22 cellular contexts compared by ENCODE assay signal in the genomic region with DNA sequence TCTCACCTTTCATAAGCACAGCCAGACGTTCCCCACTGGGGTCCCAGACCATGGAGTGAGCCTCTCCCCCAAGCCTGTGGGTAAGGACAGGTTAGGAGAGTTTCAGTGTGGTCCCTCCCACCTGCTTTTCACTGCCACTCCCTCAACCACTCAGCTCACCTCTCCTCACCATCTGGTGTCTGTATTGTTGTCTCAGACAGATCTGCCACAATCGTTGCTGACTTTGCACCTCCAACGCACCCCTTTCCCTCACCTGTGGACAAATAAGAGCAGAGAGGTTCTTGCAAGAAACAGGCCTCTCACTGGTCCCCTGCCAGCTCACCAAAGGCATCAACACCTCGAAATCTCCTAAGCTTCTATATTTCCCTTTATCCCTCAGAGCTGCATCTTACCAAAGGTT. TPM values are rescaled to one million over a fixed set of nuclear protein-coding genes. Genes with fewer than 3 reads are reported as not detected.
DNase-seq lines count a peak whose midpoint lies in the region; ATAC-seq, FAIRE-seq and TF ChIP-seq lines count a peak whose summit lies in the region.
"Had no signal": no experiment of that assay in that cellular context is flagged by ENCODE, and none has a peak within 500 bp of the region (broad histone marks: within the 10 kb centered on the region; RNA-seq: fewer than 3 reads in every experiment).

No MANE protein-coding gene starts in this region.

- no peak for DNase-seq in HepG2 (ENCODE audit: low spot score)
- no peak for DNase-seq in right lobe of liver
- DNase-seq in RWPE1 (ENCODE audit: low spot score), result no peak
- no peak for DNase-seq in ureter (ENCODE audit: low spot score)
- DNase-seq in AG20443 (ENCODE audit: low spot score), result no peak
- no peak for DNase-seq in activated CD4-positive, alpha-beta T cell treated with anti-CD3 and anti-CD28 coated beads, Interleukin-2, amount 50 U/mL, for 48 hours
- DNase-seq: AML-193; Caco-2; CD4-positive, CD25-positive, alpha-beta regulatory T cell; DMS153; IMR-90; NCI-H1436 treated with DMSO at 0.1 percent for 48 hours; NCI-H2081; NCI-H2227 treated with DMSO at 0.1 percent for 48 hours; NCI-H526; NK-92 treated with Interleukin-12 subunit alpha and Interleukin-12 subunit beta, amount 100 ng/mL, for 24 hours had no signal

- TF ChIP-seq POLR2A in HepG2 (IDR thresholded peaks at IDR 0.05; ENCODE audit: insufficient read depth in 1 of 2, low read depth in 2 of 2, low read length in 2 of 2), result no peak
- no peak for TF ChIP-seq POLR2A in right lobe of liver (IDR thresholded peaks at IDR 0.05)

- H3K4me3 Mint-ChIP-seq in dendritic cell treated with granulocyte-macrophage colony-stimulating factor and Interleukin-4, amounts not matched to agents 40 ng/mL and 50 ng/mL, for 4 days, result no peak overlapping the region
- H3K4me3 Mint-ChIP-seq: CD4-positive, CD25-positive, alpha-beta regulatory T cell had no signal

- TF ChIP-seq EP300 in HepG2 (IDR thresholded peaks at IDR 0.05; ENCODE audit: low read depth in 2 of 2, low read length in 2 of 2), result no peak
- no peak for TF ChIP-seq EP300 in HepG2 (CRISPR knock-in tag; IDR thresholded peaks at IDR 0.05; ENCODE audit: borderline replicate concordance)

- no peak overlapping the region for H3K9ac ChIP-seq in HepG2 (ENCODE audit: insufficient read depth, low read depth, low read length)

- H3K4me1 ChIP-seq in HepG2 (ENCODE audit: insufficient read depth, low read length), result peaks cover 4% of the 10 kb centered on the region
- H3K4me1 ChIP-seq in right lobe of liver, result no peaks in the 10 kb centered on the region
- H3K4me1 ChIP-seq: Caco-2 had no signal

- H3K79me2 ChIP-seq in HepG2 (ENCODE audit: insufficient read depth, low read length), result no peaks in the 10 kb centered on the region

- no peak for TF ChIP-seq RAD21 in HepG2 (CRISPR knock-in tag; IDR thresholded peaks at IDR 0.05)

- no peak overlapping the region for H2AFZ ChIP-seq in HepG2 (ENCODE audit: low read length)

- no peak for FAIRE-seq in HepG2 (lab: Jason Lieb, UNC)
- FAIRE-seq: H54 had no signal

- H3K4me3 ChIP-seq in HepG2 (replicated peaks in 1 of 3; ENCODE audit: insufficient read depth in 1 of 3, low read depth in 2 of 3, low read length in 3 of 3), result no peak overlapping the region
- no peak overlapping the region for H3K4me3 ChIP-seq in right lobe of liver

- H3K9me3 ChIP-seq in HepG2 (ENCODE audit: low read length) (no peaks in the 10 kb centered on the region), right lobe of liver (no peaks in the 10 kb centered on the region)
- H3K9me3 ChIP-seq: Caco-2 had no signal

- H3K9me3 Mint-ChIP-seq in dendritic cell treated with granulocyte-macrophage colony-stimulating factor and Interleukin-4, amounts not matched to agents 40 ng/mL and 50 ng/mL, for 4 days, result no peaks in the 10 kb centered on the region
- H3K9me3 Mint-ChIP-seq: CD4-positive, CD25-positive, alpha-beta regulatory T cell had no signal

- H4K20me1 ChIP-seq in HepG2 (ENCODE audit: insufficient read depth, low read length), result no peaks in the 10 kb centered on the region

- H3K27ac Mint-ChIP-seq in dendritic cell treated with granulocyte-macrophage colony-stimulating factor and Interleukin-4, amounts not matched to agents 40 ng/mL and 50 ng/mL, for 4 days, result peak overlapping the region; percentile 7

- in situ Hi-C loops in HepG2 (cut with HindIII; ENCODE audit: extremely low pct_ligation_motif_present, low pct_unique_long_range_greater_than_20kb), result no loop called here

- H3K27me3 ChIP-seq in HepG2 (ENCODE audit: control insufficient read depth in 1 of 2, insufficient read depth in 2 of 2, low read length in 2 of 2) (no peaks in the 10 kb centered on the region), right lobe of liver (no peaks in the 10 kb centered on the region)

- no peaks in the 10 kb centered on the region for H3K27me3 Mint-ChIP-seq in dendritic cell treated with granulocyte-macrophage colony-stimulating factor and Interleukin-4, amounts not matched to agents 40 ng/mL and 50 ng/mL, for 4 days
- H3K27me3 Mint-ChIP-seq: CD4-positive, CD25-positive, alpha-beta regulatory T cell had no signal

- H3K36me3 ChIP-seq in HepG2 (replicated peaks in 1 of 2; ENCODE audit: control insufficient read depth in 1 of 2, insufficient read depth in 2 of 2, low read length in 2 of 2) (peaks cover 21 to 53% of the 10 kb centered on the region in 2 experiments), right lobe of liver (peaks cover 0 to 53% (median 8%) of the 10 kb centered on the region in 4 donors)

- ATAC-seq in HepG2, result no peak
- ATAC-seq in right lobe of liver, result no peak
- no peak for ATAC-seq in GM21423 (IDR thresholded peaks at IDR 0.05; ENCODE audit: unreplicated experiment)

- WGBS in HepG2 (ENCODE audit: low lambda C conversion rate), result 93% methylated on average over 4 of the region's 4 CpGs
- WGBS in right lobe of liver (ENCODE audit: insufficient coverage, low coverage, low lambda C conversion rate, missing lambda C conversion rate), result 57% methylated on average over 4 of the region's 4 CpGs

- TF ChIP-seq CTCF in HepG2 (CRISPR knock-in tag; IDR thresholded peaks at IDR 0.05), result no peak
- no peak for TF ChIP-seq CTCF in right lobe of liver (IDR thresholded peaks at IDR 0.05)
- no peak for TF ChIP-seq CTCF in RWPE1 (conservative IDR thresholded peaks at IDR 0.05; ENCODE audit: low read depth)

- peaks cover 80% of the 10 kb centered on the region for H3K36me3 Mint-ChIP-seq in dendritic cell treated with granulocyte-macrophage colony-stimulating factor and Interleukin-4, amounts not matched to agents 40 ng/mL and 50 ng/mL, for 4 days (ENCODE audit: low read depth)

- POLR2A ChIA-PET in HepG2 (lab: Yijun Ruan, JAX) (no interaction called here), RWPE1 (lab: Yijun Ruan, JAX; ENCODE audit: low non-redundant PET) (no interaction called here)

- H3K27ac ChIP-seq in HepG2 (ENCODE audit: extremely low read length, insufficient read depth, low read length) (no peak overlapping the region), right lobe of liver (no peak overlapping the region), RWPE1 (peak overlapping the region; percentile 15)

- H3K4me2 ChIP-seq in HepG2 (ENCODE audit: low read depth, low read length), result no peak overlapping the region

- BruUV-seq in HepG2 (replicated peaks; lab: Mats Ljungman, UMichigan), result TSS peak; percentile 44

- intact Hi-C loops in HepG2 (cut with micrococcal nuclease; ENCODE audit: unreplicated experiment) (no loop called here), right lobe of liver (cut with DNase I) (no loop called here)
- intact Hi-C loops in dendritic cell treated with granulocyte-macrophage colony-stimulating factor and Interleukin-4, amounts not matched to agents 40 ng/mL and 50 ng/mL, for 4 days (cut with micrococcal nuclease), result no loop called here

- CTCF ChIA-PET in HepG2 (lab: Yijun Ruan, JAX; ENCODE audit: low intra/inter-chr PET ratio, low total read pairs) (no interaction called here), RWPE1 (lab: Yijun Ruan, JAX) (interaction anchor here (0.6 to 1.0 kb wide), 2 partner anchors 12 to 35 kb away, joined by 3 to 5 read pairs; partner anchors contain the start of gene AAAS)

- peaks cover 2% of the 10 kb centered on the region for H3K4me1 Mint-ChIP-seq in dendritic cell treated with granulocyte-macrophage colony-stimulating factor and Interleukin-4, amounts not matched to agents 40 ng/mL and 50 ng/mL, for 4 days (ENCODE audit: low read depth)

RNA-seq across cellular contexts. Expression of gene MYG1, which starts 8.8 kb away (rescaled TPM):
- total RNA-seq in HepG2 (2016; rRNA removed; fragmentation: Illumina TruSeq; extraction: Trizol) (58.0 and 62.6 TPM in 2 replicates), right lobe of liver (10 to 100 TPM; 17.6 to 27.1 (median 20.8) TPM), ureter (50.0 TPM)
- 35.2 and 36.5 TPM in 2 replicates for total RNA-seq in HepG2 (2016; cell fraction: cytosol; rRNA removed; fragmentation: Illumina TruSeq; extraction: Trizol; ENCODE audit: low read depth)
- total RNA-seq in HepG2 (2016; cell fraction: insoluble cytoplasmic fraction; rRNA removed; fragmentation: Illumina TruSeq; extraction: Trizol), result 58.1 and 59.2 TPM in 2 replicates
- total RNA-seq in HepG2 (2016; cell fraction: membrane; rRNA removed; fragmentation: Illumina TruSeq; extraction: Trizol), result 45.1 and 51.7 TPM in 2 replicates
- 28.7 and 35.7 TPM in 2 replicates for total RNA-seq in HepG2 (2016; cell fraction: nucleus; rRNA removed; fragmentation: Illumina TruSeq; extraction: Trizol)
- polyA plus RNA-seq in HepG2 (2011; rRNA removed), result 38.6 and 40.7 TPM in 2 replicates
- 42.9 and 57.6 TPM in 2 replicates for polyA plus RNA-seq in HepG2 (2011; cell fraction: cytosol; rRNA removed)
- 32.2 and 36.0 TPM in 2 replicates for polyA plus RNA-seq in HepG2 (2011; cell fraction: nucleus; rRNA removed)
- 21.3 and 34.6 TPM in 2 replicates for polyA plus RNA-seq in HepG2 (2012)
- polyA plus RNA-seq in HepG2 (2016; cell fraction: cytosol; fragmentation: Illumina TruSeq; extraction: Trizol; ENCODE audit: low read depth), result 38.0 and 47.5 TPM in 2 replicates
- polyA plus RNA-seq in HepG2 (2016; cell fraction: insoluble cytoplasmic fraction; fragmentation: Illumina TruSeq; extraction: Trizol; ENCODE audit: low read depth), result 49.2 and 59.1 TPM in 2 replicates
- polyA plus RNA-seq in HepG2 (2016; cell fraction: membrane; fragmentation: Illumina TruSeq; extraction: Trizol; ENCODE audit: low read depth), result 39.2 and 41.9 TPM in 2 replicates
- 54.0 and 73.0 TPM in 2 replicates for polyA plus RNA-seq in HepG2 (2016; cell fraction: nucleus; fragmentation: Illumina TruSeq; extraction: Trizol; ENCODE audit: insufficient read depth, low read depth)
- polyA minus RNA-seq in HepG2 (2011; rRNA and poly(A)+ RNA removed; ENCODE audit: low replicate concordance), result 43.6 and 97.4 TPM in 2 replicates
- polyA minus RNA-seq in HepG2 (2011; cell fraction: cytosol; rRNA and poly(A)+ RNA removed), result 15.0 and 19.7 TPM in 2 replicates
- 8.8 and 14.4 TPM in 2 replicates for polyA minus RNA-seq in HepG2 (2011; cell fraction: nucleus; rRNA and poly(A)+ RNA removed)

RNA-seq across cellular contexts. Expression of gene PFDN5, which starts 12.9 kb away (rescaled TPM):
- total RNA-seq in HepG2 (2016; rRNA removed; fragmentation: Illumina TruSeq; extraction: Trizol), result 462 and 578 TPM in 2 replicates
- 461 and 472 TPM in 2 replicates for total RNA-seq in HepG2 (2016; cell fraction: cytosol; rRNA removed; fragmentation: Illumina TruSeq; extraction: Trizol; ENCODE audit: low read depth)
- 478 and 604 TPM in 2 replicates for total RNA-seq in HepG2 (2016; cell fraction: insoluble cytoplasmic fraction; rRNA removed; fragmentation: Illumina TruSeq; extraction: Trizol)
- total RNA-seq in HepG2 (2016; cell fraction: membrane; rRNA removed; fragmentation: Illumina TruSeq; extraction: Trizol), result 502 and 534 TPM in 2 replicates
- total RNA-seq in HepG2 (2016; cell fraction: nucleus; rRNA removed; fragmentation: Illumina TruSeq; extraction: Trizol), result 239 and 246 TPM in 2 replicates
- 440 and 449 TPM in 2 replicates for polyA plus RNA-seq in HepG2 (2011; rRNA removed)
- 513 and 623 TPM in 2 replicates for polyA plus RNA-seq in HepG2 (2011; cell fraction: cytosol; rRNA removed)
- polyA plus RNA-seq in HepG2 (2011; cell fraction: nucleus; rRNA removed), result 505 and 601 TPM in 2 replicates
- polyA plus RNA-seq in HepG2 (2012), result 398 and 423 TPM in 2 replicates
- 472 and 500 TPM in 2 replicates for polyA plus RNA-seq in HepG2 (2016; cell fraction: cytosol; fragmentation: Illumina TruSeq; extraction: Trizol; ENCODE audit: low read depth)
- 484 and 533 TPM in 2 replicates for polyA plus RNA-seq in HepG2 (2016; cell fraction: insoluble cytoplasmic fraction; fragmentation: Illumina TruSeq; extraction: Trizol; ENCODE audit: low read depth)
- 441 and 460 TPM in 2 replicates for polyA plus RNA-seq in HepG2 (2016; cell fraction: membrane; fragmentation: Illumina TruSeq; extraction: Trizol; ENCODE audit: low read depth)
- polyA plus RNA-seq in HepG2 (2016; cell fraction: nucleus; fragmentation: Illumina TruSeq; extraction: Trizol; ENCODE audit: insufficient read depth, low read depth), result 433 and 469 TPM in 2 replicates
- polyA minus RNA-seq in HepG2 (2011; rRNA and poly(A)+ RNA removed; ENCODE audit: low replicate concordance), result 90.5 and 285 TPM in 2 replicates
- 52.1 and 57.1 TPM in 2 replicates for polyA minus RNA-seq in HepG2 (2011; cell fraction: cytosol; rRNA and poly(A)+ RNA removed)
- 96.6 and 129 TPM in 2 replicates for polyA minus RNA-seq in HepG2 (2011; cell fraction: nucleus; rRNA and poly(A)+ RNA removed)
- 100 to 1,000 TPM; 122 to 170 (median 146) TPM for total RNA-seq in right lobe of liver
- total RNA-seq in ureter, result 468 TPM

RNA-seq across cellular contexts. Expression of gene AAAS, which starts 13.1 kb away (rescaled TPM):
- total RNA-seq in HepG2 (2016; rRNA removed; fragmentation: Illumina TruSeq; extraction: Trizol) (47.6 and 49.9 TPM in 2 replicates), right lobe of liver (10 to 100 TPM; 22.0 to 29.1 (median 26.7) TPM), ureter (44.1 TPM)
- 6.3 and 7.4 TPM in 2 replicates for total RNA-seq in HepG2 (2016; cell fraction: cytosol; rRNA removed; fragmentation: Illumina TruSeq; extraction: Trizol; ENCODE audit: low read depth)
- 49.9 and 52.5 TPM in 2 replicates for total RNA-seq in HepG2 (2016; cell fraction: insoluble cytoplasmic fraction; rRNA removed; fragmentation: Illumina TruSeq; extraction: Trizol)
- 10.6 and 11.1 TPM in 2 replicates for total RNA-seq in HepG2 (2016; cell fraction: membrane; rRNA removed; fragmentation: Illumina TruSeq; extraction: Trizol)
- 41.2 and 46.6 TPM in 2 replicates for total RNA-seq in HepG2 (2016; cell fraction: nucleus; rRNA removed; fragmentation: Illumina TruSeq; extraction: Trizol)
- polyA plus RNA-seq in HepG2 (2011; rRNA removed), result 52.0 and 54.0 TPM in 2 replicates
- polyA plus RNA-seq in HepG2 (2011; cell fraction: cytosol; rRNA removed), result 37.5 and 46.8 TPM in 2 replicates
- polyA plus RNA-seq in HepG2 (2011; cell fraction: nucleus; rRNA removed), result 182 and 197 TPM in 2 replicates
- 40.1 and 43.3 TPM in 2 replicates for polyA plus RNA-seq in HepG2 (2012)
- polyA plus RNA-seq in HepG2 (2016; cell fraction: cytosol; fragmentation: Illumina TruSeq; extraction: Trizol; ENCODE audit: low read depth), result 6.0 and 6.9 TPM in 2 replicates
- 54.2 and 64.7 TPM in 2 replicates for polyA plus RNA-seq in HepG2 (2016; cell fraction: insoluble cytoplasmic fraction; fragmentation: Illumina TruSeq; extraction: Trizol; ENCODE audit: low read depth)
- polyA plus RNA-seq in HepG2 (2016; cell fraction: membrane; fragmentation: Illumina TruSeq; extraction: Trizol; ENCODE audit: low read depth), result 9.0 and 9.4 TPM in 2 replicates
- 70.0 and 70.8 TPM in 2 replicates for polyA plus RNA-seq in HepG2 (2016; cell fraction: nucleus; fragmentation: Illumina TruSeq; extraction: Trizol; ENCODE audit: insufficient read depth, low read depth)
- 115 and 225 TPM in 2 replicates for polyA minus RNA-seq in HepG2 (2011; rRNA and poly(A)+ RNA removed; ENCODE audit: low replicate concordance)
- polyA minus RNA-seq in HepG2 (2011; cell fraction: cytosol; rRNA and poly(A)+ RNA removed), result 21.9 and 28.0 TPM in 2 replicates
- polyA minus RNA-seq in HepG2 (2011; cell fraction: nucleus; rRNA and poly(A)+ RNA removed), result 39.3 and 48.9 TPM in 2 replicates

RNA-seq across cellular contexts. Expression of gene SP7, which starts 27.9 kb away (rescaled TPM):
- total RNA-seq in HepG2 (2016; rRNA removed; fragmentation: Illumina TruSeq; extraction: Trizol), result not detected in 2 replicates
- not detected in 2 replicates for total RNA-seq in HepG2 (2016; cell fraction: cytosol; rRNA removed; fragmentation: Illumina TruSeq; extraction: Trizol; ENCODE audit: low read depth)
- not detected in 2 replicates for total RNA-seq in HepG2 (2016; cell fraction: insoluble cytoplasmic fraction; rRNA removed; fragmentation: Illumina TruSeq; extraction: Trizol)
- total RNA-seq in HepG2 (2016; cell fraction: membrane; rRNA removed; fragmentation: Illumina TruSeq; extraction: Trizol), result not detected in 2 replicates
- not detected in 2 replicates for total RNA-seq in HepG2 (2016; cell fraction: nucleus; rRNA removed; fragmentation: Illumina TruSeq; extraction: Trizol)
- polyA plus RNA-seq in HepG2 (2011; rRNA removed), result not detected in 2 replicates
- not detected in 2 replicates for polyA plus RNA-seq in HepG2 (2011; cell fraction: cytosol; rRNA removed)
- not detected in 2 replicates for polyA plus RNA-seq in HepG2 (2011; cell fraction: nucleus; rRNA removed)
- not detected in 2 replicates for polyA plus RNA-seq in HepG2 (2012)
- not detected in 2 replicates for polyA plus RNA-seq in HepG2 (2016; cell fraction: cytosol; fragmentation: Illumina TruSeq; extraction: Trizol; ENCODE audit: low read depth)
- not detected in 2 replicates for polyA plus RNA-seq in HepG2 (2016; cell fraction: insoluble cytoplasmic fraction; fragmentation: Illumina TruSeq; extraction: Trizol; ENCODE audit: low read depth)
- not detected in 2 replicates for polyA plus RNA-seq in HepG2 (2016; cell fraction: membrane; fragmentation: Illumina TruSeq; extraction: Trizol; ENCODE audit: low read depth)
- not detected in 2 replicates for polyA plus RNA-seq in HepG2 (2016; cell fraction: nucleus; fragmentation: Illumina TruSeq; extraction: Trizol; ENCODE audit: insufficient read depth, low read depth)
- not detected in 2 replicates for polyA minus RNA-seq in HepG2 (2011; rRNA and poly(A)+ RNA removed; ENCODE audit: low replicate concordance)
- not detected in 2 replicates for polyA minus RNA-seq in HepG2 (2011; cell fraction: cytosol; rRNA and poly(A)+ RNA removed)
- not detected in 2 replicates for polyA minus RNA-seq in HepG2 (2011; cell fraction: nucleus; rRNA and poly(A)+ RNA removed)
- not detected for total RNA-seq in right lobe of liver
- total RNA-seq in ureter, result not detected
- total RNA-seq: Caco-2; CD4-positive, CD25-positive, alpha-beta regulatory T cell; HT-29; IMR-90; LHCN-M2; RPMI7951 had no signal
- polyA plus RNA-seq: IMR-90 had no signal

RNA-seq across cellular contexts. Expression of gene ESPL1, which starts 40.2 kb away (rescaled TPM):
- total RNA-seq in HepG2 (2016; rRNA removed; fragmentation: Illumina TruSeq; extraction: Trizol), result 11.5 and 11.6 TPM in 2 replicates
- 2.5 and 2.8 TPM in 2 replicates for total RNA-seq in HepG2 (2016; cell fraction: cytosol; rRNA removed; fragmentation: Illumina TruSeq; extraction: Trizol; ENCODE audit: low read depth)
- 11.5 and 12.0 TPM in 2 replicates for total RNA-seq in HepG2 (2016; cell fraction: insoluble cytoplasmic fraction; rRNA removed; fragmentation: Illumina TruSeq; extraction: Trizol)
- 3.1 and 4.2 TPM in 2 replicates for total RNA-seq in HepG2 (2016; cell fraction: membrane; rRNA removed; fragmentation: Illumina TruSeq; extraction: Trizol)
- total RNA-seq in HepG2 (2016; cell fraction: nucleus; rRNA removed; fragmentation: Illumina TruSeq; extraction: Trizol), result 16.7 and 24.8 TPM in 2 replicates
- 5.3 and 5.8 TPM in 2 replicates for polyA plus RNA-seq in HepG2 (2011; rRNA removed)
- polyA plus RNA-seq in HepG2 (2011; cell fraction: cytosol; rRNA removed), result 1.9 and 3.3 TPM in 2 replicates
- 22.2 and 36.2 TPM in 2 replicates for polyA plus RNA-seq in HepG2 (2011; cell fraction: nucleus; rRNA removed)
- polyA plus RNA-seq in HepG2 (2012), result 2.4 and 4.2 TPM in 2 replicates
- 0.60 and 0.89 TPM in 2 replicates for polyA plus RNA-seq in HepG2 (2016; cell fraction: cytosol; fragmentation: Illumina TruSeq; extraction: Trizol; ENCODE audit: low read depth)
- 5.1 and 8.7 TPM in 2 replicates for polyA plus RNA-seq in HepG2 (2016; cell fraction: insoluble cytoplasmic fraction; fragmentation: Illumina TruSeq; extraction: Trizol; ENCODE audit: low read depth)
- 1.7 and 1.8 TPM in 2 replicates for polyA plus RNA-seq in HepG2 (2016; cell fraction: membrane; fragmentation: Illumina TruSeq; extraction: Trizol; ENCODE audit: low read depth)
- 41.3 and 46.0 TPM in 2 replicates for polyA plus RNA-seq in HepG2 (2016; cell fraction: nucleus; fragmentation: Illumina TruSeq; extraction: Trizol; ENCODE audit: insufficient read depth, low read depth)
- 14.1 and 75.7 TPM in 2 replicates for polyA minus RNA-seq in HepG2 (2011; rRNA and poly(A)+ RNA removed; ENCODE audit: low replicate concordance)
- 2.5 and 3.9 TPM in 2 replicates for polyA minus RNA-seq in HepG2 (2011; cell fraction: cytosol; rRNA and poly(A)+ RNA removed)
- polyA minus RNA-seq in HepG2 (2011; cell fraction: nucleus; rRNA and poly(A)+ RNA removed), result 13.1 and 16.0 TPM in 2 replicates
- total RNA-seq in right lobe of liver, result 10 to 100 TPM in 2 of 6 experiments, 1 to 10 TPM in 3, under 1 TPM in 1; 0.04 to 15.0 (median 4.5) TPM
- 2.3 TPM for total RNA-seq in ureter
